Comparison of ENCODE assay signal across 1 cellular context in the genomic region with DNA sequence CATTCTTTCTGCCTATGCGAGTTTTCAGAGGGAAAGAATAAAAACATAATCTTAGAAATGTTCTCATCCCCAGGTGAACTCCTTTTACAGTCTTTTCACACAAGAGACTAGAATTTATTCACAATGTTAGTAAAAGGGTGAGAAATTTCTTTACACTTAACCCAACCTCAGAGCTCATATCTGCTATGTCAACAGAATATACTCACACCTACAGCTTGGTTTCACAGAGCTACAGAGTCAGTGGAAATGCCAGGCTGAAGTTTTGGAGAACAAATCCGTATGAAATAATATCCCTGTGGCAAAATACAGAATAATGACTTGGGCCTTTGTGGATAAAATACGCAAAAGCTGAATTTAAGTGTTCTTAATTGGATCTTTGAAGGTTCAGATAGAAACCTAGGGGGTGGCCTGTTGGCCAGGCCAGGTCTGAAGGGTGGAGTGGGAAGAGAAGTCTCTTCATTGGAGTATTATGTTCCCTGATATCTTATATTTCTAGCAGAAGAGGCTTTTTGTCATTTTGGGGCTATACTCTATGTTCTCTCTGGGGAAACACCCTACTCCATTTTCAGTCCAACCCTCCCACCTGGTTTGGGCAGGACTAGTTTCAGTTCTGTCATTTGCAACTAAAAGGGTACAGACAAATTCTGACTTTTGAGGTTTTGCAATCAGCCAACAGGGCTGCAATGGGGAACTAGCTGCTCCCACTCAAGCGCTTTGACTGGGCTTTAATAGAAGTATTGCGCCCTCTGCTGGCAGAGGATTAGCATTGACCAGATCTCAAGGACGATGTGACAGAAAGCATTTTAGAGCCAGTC.
TF ChIP-seq lines count a peak whose summit lies in the region.

No MANE protein-coding gene starts in this region.

TF ChIP-seq in HepG2, 621 proteins besides CTCF, POLR2A, EP300 and RAD21 (continues in another document):
- TF ChIP-seq, protein P1, sequence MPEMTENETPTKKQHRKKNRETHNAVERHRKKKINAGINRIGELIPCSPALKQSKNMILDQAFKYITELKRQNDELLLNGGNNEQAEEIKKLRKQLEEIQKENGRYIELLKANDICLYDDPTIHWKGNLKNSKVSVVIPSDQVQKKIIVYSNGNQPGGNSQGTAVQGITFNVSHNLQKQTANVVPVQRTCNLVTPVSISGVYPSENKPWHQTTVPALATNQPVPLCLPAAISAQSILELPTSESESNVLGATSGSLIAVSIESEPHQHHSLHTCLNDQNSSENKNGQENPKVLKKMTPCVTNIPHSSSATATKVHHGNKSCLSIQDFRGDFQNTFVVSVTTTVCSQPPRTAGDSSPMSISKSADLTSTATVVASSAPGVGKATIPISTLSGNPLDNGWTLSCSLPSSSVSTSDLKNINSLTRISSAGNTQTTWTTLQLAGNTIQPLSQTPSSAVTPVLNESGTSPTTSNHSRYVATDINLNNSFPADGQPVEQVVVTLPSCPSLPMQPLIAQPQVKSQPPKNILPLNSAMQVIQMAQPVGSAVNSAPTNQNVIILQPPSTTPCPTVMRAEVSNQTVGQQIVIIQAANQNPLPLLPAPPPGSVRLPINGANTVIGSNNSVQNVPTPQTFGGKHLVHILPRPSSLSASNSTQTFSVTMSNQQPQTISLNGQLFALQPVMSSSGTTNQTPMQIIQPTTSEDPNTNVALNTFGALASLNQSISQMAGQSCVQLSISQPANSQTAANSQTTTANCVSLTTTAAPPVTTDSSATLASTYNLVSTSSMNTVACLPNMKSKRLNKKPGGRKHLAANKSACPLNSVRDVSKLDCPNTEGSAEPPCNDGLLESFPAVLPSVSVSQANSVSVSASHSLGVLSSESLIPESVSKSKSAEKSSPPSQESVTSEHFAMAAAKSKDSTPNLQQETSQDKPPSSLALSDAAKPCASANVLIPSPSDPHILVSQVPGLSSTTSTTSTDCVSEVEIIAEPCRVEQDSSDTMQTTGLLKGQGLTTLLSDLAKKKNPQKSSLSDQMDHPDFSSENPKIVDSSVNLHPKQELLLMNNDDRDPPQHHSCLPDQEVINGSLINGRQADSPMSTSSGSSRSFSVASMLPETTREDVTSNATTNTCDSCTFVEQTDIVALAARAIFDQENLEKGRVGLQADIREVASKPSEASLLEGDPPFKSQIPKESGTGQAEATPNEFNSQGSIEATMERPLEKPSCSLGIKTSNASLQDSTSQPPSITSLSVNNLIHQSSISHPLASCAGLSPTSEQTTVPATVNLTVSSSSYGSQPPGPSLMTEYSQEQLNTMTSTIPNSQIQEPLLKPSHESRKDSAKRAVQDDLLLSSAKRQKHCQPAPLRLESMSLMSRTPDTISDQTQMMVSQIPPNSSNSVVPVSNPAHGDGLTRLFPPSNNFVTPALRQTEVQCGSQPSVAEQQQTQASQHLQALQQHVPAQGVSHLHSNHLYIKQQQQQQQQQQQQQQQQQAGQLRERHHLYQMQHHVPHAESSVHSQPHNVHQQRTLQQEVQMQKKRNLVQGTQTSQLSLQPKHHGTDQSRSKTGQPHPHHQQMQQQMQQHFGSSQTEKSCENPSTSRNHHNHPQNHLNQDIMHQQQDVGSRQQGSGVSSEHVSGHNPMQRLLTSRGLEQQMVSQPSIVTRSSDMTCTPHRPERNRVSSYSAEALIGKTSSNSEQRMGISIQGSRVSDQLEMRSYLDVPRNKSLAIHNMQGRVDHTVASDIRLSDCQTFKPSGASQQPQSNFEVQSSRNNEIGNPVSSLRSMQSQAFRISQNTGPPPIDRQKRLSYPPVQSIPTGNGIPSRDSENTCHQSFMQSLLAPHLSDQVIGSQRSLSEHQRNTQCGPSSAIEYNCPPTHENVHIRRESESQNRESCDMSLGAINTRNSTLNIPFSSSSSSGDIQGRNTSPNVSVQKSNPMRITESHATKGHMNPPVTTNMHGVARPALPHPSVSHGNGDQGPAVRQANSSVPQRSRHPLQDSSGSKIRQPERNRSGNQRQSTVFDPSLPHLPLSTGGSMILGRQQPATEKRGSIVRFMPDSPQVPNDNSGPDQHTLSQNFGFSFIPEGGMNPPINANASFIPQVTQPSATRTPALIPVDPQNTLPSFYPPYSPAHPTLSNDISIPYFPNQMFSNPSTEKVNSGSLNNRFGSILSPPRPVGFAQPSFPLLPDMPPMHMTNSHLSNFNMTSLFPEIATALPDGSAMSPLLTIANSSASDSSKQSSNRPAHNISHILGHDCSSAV (CRISPR knock-in tag; IDR thresholded peaks at IDR 0.05; ENCODE audit: borderline replicate concordance): no peak
- TF ChIP-seq FLYWCH1 (CRISPR knock-in tag; IDR thresholded peaks at IDR 0.05): no peak
- no peak for TF ChIP-seq ZNF383 (CRISPR knock-in tag; IDR thresholded peaks at IDR 0.05; ENCODE audit: borderline replicate concordance)
- TF ChIP-seq, protein P2, sequence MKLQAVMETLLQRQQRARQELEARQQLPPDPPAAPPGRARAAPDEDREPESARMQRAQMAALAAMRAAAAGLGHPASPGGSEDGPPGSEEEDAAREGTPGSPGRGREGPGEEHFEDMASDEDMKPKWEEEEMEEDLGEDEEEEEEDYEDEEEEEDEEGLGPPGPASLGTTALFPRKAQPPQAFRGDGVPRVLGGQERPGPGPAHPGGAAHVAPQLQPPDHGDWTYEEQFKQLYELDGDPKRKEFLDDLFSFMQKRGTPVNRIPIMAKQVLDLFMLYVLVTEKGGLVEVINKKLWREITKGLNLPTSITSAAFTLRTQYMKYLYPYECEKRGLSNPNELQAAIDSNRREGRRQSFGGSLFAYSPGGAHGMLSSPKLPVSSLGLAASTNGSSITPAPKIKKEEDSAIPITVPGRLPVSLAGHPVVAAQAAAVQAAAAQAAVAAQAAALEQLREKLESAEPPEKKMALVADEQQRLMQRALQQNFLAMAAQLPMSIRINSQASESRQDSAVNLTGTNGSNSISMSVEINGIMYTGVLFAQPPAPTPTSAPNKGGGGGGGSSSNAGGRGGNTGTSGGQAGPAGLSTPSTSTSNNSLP (IDR thresholded peaks at IDR 0.05; ENCODE audit: low read depth, low read length): peak; percentile 71
- 0 out of 2 replicates have a peak, but pooled peaks have one; percentile 27 for TF ChIP-seq ZMYM4 (CRISPR knock-in tag; IDR thresholded peaks at IDR 0.05)
- TF ChIP-seq KDM2A (CRISPR knock-in tag; IDR thresholded peaks at IDR 0.05; ENCODE audit: borderline replicate concordance, low read depth): no peak
- TF ChIP-seq, protein P3, sequence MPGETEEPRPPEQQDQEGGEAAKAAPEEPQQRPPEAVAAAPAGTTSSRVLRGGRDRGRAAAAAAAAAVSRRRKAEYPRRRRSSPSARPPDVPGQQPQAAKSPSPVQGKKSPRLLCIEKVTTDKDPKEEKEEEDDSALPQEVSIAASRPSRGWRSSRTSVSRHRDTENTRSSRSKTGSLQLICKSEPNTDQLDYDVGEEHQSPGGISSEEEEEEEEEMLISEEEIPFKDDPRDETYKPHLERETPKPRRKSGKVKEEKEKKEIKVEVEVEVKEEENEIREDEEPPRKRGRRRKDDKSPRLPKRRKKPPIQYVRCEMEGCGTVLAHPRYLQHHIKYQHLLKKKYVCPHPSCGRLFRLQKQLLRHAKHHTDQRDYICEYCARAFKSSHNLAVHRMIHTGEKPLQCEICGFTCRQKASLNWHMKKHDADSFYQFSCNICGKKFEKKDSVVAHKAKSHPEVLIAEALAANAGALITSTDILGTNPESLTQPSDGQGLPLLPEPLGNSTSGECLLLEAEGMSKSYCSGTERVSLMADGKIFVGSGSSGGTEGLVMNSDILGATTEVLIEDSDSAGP (CRISPR knock-in tag; IDR thresholded peaks at IDR 0.05; ENCODE audit: borderline replicate concordance): no peak
- TF ChIP-seq IRF2 (CRISPR knock-in tag; IDR thresholded peaks at IDR 0.05): 0 out of 2 replicates have a peak, but pooled peaks have one; percentile 19
- TF ChIP-seq XRCC5 (optimal IDR thresholded peaks at IDR 0.05; ENCODE audit: low read length): peak; percentile 88
- TF ChIP-seq, protein P4, sequence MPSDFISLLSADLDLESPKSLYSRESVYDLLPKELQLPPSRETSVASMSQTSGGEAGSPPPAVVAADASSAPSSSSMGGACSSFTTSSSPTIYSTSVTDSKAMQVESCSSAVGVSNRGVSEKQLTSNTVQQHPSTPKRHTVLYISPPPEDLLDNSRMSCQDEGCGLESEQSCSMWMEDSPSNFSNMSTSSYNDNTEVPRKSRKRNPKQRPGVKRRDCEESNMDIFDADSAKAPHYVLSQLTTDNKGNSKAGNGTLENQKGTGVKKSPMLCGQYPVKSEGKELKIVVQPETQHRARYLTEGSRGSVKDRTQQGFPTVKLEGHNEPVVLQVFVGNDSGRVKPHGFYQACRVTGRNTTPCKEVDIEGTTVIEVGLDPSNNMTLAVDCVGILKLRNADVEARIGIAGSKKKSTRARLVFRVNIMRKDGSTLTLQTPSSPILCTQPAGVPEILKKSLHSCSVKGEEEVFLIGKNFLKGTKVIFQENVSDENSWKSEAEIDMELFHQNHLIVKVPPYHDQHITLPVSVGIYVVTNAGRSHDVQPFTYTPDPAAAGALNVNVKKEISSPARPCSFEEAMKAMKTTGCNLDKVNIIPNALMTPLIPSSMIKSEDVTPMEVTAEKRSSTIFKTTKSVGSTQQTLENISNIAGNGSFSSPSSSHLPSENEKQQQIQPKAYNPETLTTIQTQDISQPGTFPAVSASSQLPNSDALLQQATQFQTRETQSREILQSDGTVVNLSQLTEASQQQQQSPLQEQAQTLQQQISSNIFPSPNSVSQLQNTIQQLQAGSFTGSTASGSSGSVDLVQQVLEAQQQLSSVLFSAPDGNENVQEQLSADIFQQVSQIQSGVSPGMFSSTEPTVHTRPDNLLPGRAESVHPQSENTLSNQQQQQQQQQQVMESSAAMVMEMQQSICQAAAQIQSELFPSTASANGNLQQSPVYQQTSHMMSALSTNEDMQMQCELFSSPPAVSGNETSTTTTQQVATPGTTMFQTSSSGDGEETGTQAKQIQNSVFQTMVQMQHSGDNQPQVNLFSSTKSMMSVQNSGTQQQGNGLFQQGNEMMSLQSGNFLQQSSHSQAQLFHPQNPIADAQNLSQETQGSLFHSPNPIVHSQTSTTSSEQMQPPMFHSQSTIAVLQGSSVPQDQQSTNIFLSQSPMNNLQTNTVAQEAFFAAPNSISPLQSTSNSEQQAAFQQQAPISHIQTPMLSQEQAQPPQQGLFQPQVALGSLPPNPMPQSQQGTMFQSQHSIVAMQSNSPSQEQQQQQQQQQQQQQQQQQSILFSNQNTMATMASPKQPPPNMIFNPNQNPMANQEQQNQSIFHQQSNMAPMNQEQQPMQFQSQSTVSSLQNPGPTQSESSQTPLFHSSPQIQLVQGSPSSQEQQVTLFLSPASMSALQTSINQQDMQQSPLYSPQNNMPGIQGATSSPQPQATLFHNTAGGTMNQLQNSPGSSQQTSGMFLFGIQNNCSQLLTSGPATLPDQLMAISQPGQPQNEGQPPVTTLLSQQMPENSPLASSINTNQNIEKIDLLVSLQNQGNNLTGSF (CRISPR knock-in tag; IDR thresholded peaks at IDR 0.05): no peak
- TF ChIP-seq NONO (IDR thresholded peaks at IDR 0.05): no peak
- TF ChIP-seq NONO (CRISPR knock-in tag; conservative IDR thresholded peaks at IDR 0.05): no peak
- TF ChIP-seq GFI1 (CRISPR knock-in tag; IDR thresholded peaks at IDR 0.05; ENCODE audit: borderline replicate concordance): no peak
- no peak for TF ChIP-seq SSRP1 (CRISPR knock-in tag; IDR thresholded peaks at IDR 0.05)
- no peak for TF ChIP-seq NFATC3 (CRISPR knock-in tag; IDR thresholded peaks at IDR 0.05)
- TF ChIP-seq, protein P5, sequence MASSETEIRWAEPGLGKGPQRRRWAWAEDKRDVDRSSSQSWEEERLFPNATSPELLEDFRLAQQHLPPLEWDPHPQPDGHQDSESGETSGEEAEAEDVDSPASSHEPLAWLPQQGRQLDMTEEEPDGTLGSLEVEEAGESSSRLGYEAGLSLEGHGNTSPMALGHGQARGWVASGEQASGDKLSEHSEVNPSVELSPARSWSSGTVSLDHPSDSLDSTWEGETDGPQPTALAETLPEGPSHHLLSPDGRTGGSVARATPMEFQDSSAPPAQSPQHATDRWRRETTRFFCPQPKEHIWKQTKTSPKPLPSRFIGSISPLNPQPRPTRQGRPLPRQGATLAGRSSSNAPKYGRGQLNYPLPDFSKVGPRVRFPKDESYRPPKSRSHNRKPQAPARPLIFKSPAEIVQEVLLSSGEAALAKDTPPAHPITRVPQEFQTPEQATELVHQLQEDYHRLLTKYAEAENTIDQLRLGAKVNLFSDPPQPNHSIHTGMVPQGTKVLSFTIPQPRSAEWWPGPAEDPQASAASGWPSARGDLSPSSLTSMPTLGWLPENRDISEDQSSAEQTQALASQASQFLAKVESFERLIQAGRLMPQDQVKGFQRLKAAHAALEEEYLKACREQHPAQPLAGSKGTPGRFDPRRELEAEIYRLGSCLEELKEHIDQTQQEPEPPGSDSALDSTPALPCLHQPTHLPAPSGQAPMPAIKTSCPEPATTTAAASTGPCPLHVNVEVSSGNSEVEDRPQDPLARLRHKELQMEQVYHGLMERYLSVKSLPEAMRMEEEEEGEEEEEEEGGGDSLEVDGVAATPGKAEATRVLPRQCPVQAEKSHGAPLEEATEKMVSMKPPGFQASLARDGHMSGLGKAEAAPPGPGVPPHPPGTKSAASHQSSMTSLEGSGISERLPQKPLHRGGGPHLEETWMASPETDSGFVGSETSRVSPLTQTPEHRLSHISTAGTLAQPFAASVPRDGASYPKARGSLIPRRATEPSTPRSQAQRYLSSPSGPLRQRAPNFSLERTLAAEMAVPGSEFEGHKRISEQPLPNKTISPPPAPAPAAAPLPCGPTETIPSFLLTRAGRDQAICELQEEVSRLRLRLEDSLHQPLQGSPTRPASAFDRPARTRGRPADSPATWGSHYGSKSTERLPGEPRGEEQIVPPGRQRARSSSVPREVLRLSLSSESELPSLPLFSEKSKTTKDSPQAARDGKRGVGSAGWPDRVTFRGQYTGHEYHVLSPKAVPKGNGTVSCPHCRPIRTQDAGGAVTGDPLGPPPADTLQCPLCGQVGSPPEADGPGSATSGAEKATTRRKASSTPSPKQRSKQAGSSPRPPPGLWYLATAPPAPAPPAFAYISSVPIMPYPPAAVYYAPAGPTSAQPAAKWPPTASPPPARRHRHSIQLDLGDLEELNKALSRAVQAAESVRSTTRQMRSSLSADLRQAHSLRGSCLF (CRISPR knock-in tag; IDR thresholded peaks at IDR 0.05; ENCODE audit: borderline replicate concordance): no peak
- TF ChIP-seq, protein P6, sequence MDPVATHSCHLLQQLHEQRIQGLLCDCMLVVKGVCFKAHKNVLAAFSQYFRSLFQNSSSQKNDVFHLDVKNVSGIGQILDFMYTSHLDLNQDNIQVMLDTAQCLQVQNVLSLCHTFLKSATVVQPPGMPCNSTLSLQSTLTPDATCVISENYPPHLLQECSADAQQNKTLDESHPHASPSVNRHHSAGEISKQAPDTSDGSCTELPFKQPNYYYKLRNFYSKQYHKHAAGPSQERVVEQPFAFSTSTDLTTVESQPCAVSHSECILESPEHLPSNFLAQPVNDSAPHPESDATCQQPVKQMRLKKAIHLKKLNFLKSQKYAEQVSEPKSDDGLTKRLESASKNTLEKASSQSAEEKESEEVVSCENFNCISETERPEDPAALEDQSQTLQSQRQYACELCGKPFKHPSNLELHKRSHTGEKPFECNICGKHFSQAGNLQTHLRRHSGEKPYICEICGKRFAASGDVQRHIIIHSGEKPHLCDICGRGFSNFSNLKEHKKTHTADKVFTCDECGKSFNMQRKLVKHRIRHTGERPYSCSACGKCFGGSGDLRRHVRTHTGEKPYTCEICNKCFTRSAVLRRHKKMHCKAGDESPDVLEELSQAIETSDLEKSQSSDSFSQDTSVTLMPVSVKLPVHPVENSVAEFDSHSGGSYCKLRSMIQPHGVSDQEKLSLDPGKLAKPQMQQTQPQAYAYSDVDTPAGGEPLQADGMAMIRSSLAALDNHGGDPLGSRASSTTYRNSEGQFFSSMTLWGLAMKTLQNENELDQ (CRISPR knock-in tag; IDR thresholded peaks at IDR 0.05; ENCODE audit: borderline replicate concordance): 0 out of 2 replicates have a peak, but pooled peaks have one; percentile 14
- 0 out of 2 replicates have a peak, but pooled peaks have one; percentile 12 for TF ChIP-seq ZNF644 (CRISPR knock-in tag; IDR thresholded peaks at IDR 0.05; ENCODE audit: low read depth)
- no peak for TF ChIP-seq ZNF235 (CRISPR knock-in tag; IDR thresholded peaks at IDR 0.05; ENCODE audit: borderline replicate concordance)
- no peak for TF ChIP-seq CREM (IDR thresholded peaks at IDR 0.05)
- no peak for TF ChIP-seq CREM (CRISPR knock-in tag; IDR thresholded peaks at IDR 0.05)
- TF ChIP-seq NFRKB (IDR thresholded peaks at IDR 0.05): no peak
- 0 out of 2 replicates have a peak, but pooled peaks have one; percentile 16 for TF ChIP-seq CBFB (CRISPR knock-in tag; IDR thresholded peaks at IDR 0.05)
- no peak for TF ChIP-seq ZNF335 (CRISPR knock-in tag; IDR thresholded peaks at IDR 0.05)
